Comparison of ENCODE assay signal across 8 cellular contexts in the genomic region with DNA sequence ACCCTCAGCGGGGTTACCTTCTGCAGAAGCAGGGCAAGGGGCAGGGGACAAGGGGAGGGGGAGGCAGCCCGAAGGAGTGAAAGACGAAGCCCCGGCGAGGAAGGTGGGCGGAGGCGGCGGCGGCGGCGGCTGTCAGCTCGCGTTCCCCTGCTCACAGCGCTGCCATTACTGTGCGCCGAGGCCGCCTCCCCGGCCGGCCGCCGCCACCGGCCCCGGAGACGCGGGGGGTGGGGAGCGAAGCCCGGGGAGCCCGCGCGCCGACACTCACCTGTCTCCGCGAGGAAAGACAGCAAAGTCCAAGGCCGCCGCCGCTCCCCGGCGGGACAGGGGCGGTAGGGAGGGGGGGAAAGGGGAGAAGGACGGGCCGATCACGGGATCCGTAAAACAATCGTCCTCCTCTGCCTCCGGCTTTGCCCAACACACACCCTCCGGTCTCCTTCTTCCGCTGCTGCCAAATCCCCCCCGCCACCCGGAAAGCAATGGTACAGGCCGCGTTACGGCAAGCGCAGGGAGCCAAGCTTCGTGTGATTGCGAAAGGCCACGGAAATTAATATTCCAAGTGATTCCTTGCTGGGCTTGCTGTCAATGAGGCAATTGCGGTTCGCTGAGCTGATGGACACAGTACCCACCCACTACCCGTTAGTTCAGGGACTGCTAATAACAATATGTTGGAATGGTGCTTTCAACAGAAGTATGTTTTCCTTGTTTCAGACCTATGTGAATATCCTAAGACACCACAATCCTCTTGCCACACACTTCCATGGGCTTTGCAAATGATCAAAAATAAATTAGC. TPM values are rescaled to one million over a fixed set of nuclear protein-coding genes. Genes with fewer than 3 reads are reported as not detected.
DNase-seq lines count a peak whose midpoint lies in the region; ATAC-seq and TF ChIP-seq lines count a peak whose summit lies in the region.

Gene CUL2 (minus strand): TSS at position 180 of the 793 bp plus-strand sequence. CDS start 19,024 bp downstream, outside the sequence.

- peaks cover 4% of the 10 kb centered on the region for H3K9me3 Mint-ChIP-seq in chondrocyte (ENCODE audit: low read depth)

- H3K4me3 ChIP-seq in kidney epithelial cell (ENCODE audit: low read depth, low read length) = peak within 1 kb of the TSS; percentile 95

- no peaks in the 10 kb centered on the region for H3K27me3 ChIP-seq in kidney epithelial cell (ENCODE audit: control insufficient read depth, insufficient read depth, low read length)

- DNase-seq in AML-193 (lab: John Stamatoyannopoulos, UW) (peak; percentile 79 to 83), NCI-H460 (ENCODE audit: extremely low read depth, low read depth) (peak; percentile 81), chondrocyte (ENCODE audit: low spot score) (peak; percentile 96), kidney epithelial cell (ENCODE audit: low read depth) (peak; percentile 61)
- peak; percentile 87 to 91 for DNase-seq in activated CD4-positive, alpha-beta T cell treated with anti-CD3 and anti-CD28 coated beads for 24 hours (ENCODE audit: low read depth in 2 of 2)
- peak; percentile 93 for DNase-seq in stimulated activated CD4-positive, alpha-beta T cell treated with anti-CD3 and anti-CD28 coated beads, Interleukin-15, amount 100 ng/mL, for 24 hours

- peaks cover 40% of the 10 kb centered on the region for H3K4me1 Mint-ChIP-seq in chondrocyte (ENCODE audit: low read depth)

- peak; percentile 43 for TF ChIP-seq POLR2A in GM19193 (IDR thresholded peaks at IDR 0.05; ENCODE audit: extremely low read depth, insufficient read depth, insufficient read length)

- no peaks in the 10 kb centered on the region for H3K27me3 Mint-ChIP-seq in chondrocyte (ENCODE audit: low read depth)

- peak within 1 kb of the TSS; percentile 88 for H3K27ac Mint-ChIP-seq in chondrocyte (ENCODE audit: unreplicated experiment)

- no peak for TF ChIP-seq CTCF in chondrocyte (IDR thresholded peaks at IDR 0.05)
- no peak for TF ChIP-seq CTCF in kidney epithelial cell (IDR thresholded peaks at IDR 0.05; ENCODE audit: insufficient read depth, low read length, poor library complexity, severe bottlenecking)

- peak; percentile 98 for ATAC-seq in HG03432 (IDR thresholded peaks at IDR 0.05; ENCODE audit: unreplicated experiment)

- H3K4me3 Mint-ChIP-seq in chondrocyte (ENCODE audit: unreplicated experiment) = peak within 1 kb of the TSS; percentile 87

- no peaks in the 10 kb centered on the region for H3K36me3 Mint-ChIP-seq in chondrocyte (ENCODE audit: low read depth)

- H3K36me3 ChIP-seq in kidney epithelial cell (ENCODE audit: control insufficient read depth, insufficient read depth, low read length) = no peaks in the 10 kb centered on the region

RNA-seq across cellular contexts. Expression of gene CUL2, which starts in this region (rescaled TPM):
- 15.9 and 23.2 TPM in 2 replicates for total RNA-seq in NCI-H460 (2014; rRNA removed; shearing (Covaris generic))
- 10.9 and 11.7 TPM in 2 replicates for polyA plus RNA-seq in NCI-H460 (2014; cell fraction: nucleus; rRNA removed)
- 29.9 to 38.3 TPM (median 32.8 TPM) in 3 replicates for total RNA-seq in chondrocyte
- 24.9 and 33.8 TPM in 2 replicates for total RNA-seq in kidney epithelial cell

Comparison
In these comparisons a context has a peak if more than half of its experiments do, and no peak if none do; other contexts are left out.
1. Peak in every context shown above with its lines: DNase-seq, ATAC-seq and H3K4me3 ChIP-seq.